In the genomic region with DNA sequence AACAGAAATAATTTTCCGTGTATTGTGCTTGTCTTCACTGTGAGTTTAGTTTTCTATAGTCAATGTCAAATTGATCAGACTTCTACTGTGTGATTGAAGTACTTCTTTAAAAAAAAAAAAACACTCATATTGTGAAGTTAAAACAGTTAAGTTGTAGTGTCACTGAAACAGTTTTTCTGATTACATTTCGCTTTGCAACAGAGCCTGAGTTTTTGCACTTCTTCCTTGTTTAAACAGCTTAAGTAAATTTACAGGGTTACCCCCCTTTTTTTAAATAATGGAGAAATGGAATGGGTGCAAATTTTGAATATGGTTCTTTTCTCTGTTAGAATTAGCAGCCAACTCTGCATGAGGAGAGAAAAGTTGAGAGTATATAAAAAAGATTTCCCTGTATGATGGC, we compare ENCODE assay signal across 1 cellular context.
TF ChIP-seq lines count a peak whose summit lies in the region.

No MANE protein-coding gene starts in this region.

TF ChIP-seq in HCT116, 20 proteins besides CTCF, POLR2A, EP300 and RAD21 (continued from another document):
- TF ChIP-seq, protein P1, sequence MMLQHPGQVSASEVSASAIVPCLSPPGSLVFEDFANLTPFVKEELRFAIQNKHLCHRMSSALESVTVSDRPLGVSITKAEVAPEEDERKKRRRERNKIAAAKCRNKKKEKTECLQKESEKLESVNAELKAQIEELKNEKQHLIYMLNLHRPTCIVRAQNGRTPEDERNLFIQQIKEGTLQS (IDR thresholded peaks at IDR 0.05): no peak
- TF ChIP-seq ELF1 (IDR thresholded peaks at IDR 0.05; ENCODE audit: borderline replicate concordance, low read depth) (no peak), EZH2 (IDR thresholded peaks at IDR 0.05) (no peak), ZFX (IDR thresholded peaks at IDR 0.05) (no peak), JUND (IDR thresholded peaks at IDR 0.05) (no peak), CBX3 (IDR thresholded peaks at IDR 0.05; ENCODE audit: low read depth) (no peak)
- TF ChIP-seq, protein P2, sequence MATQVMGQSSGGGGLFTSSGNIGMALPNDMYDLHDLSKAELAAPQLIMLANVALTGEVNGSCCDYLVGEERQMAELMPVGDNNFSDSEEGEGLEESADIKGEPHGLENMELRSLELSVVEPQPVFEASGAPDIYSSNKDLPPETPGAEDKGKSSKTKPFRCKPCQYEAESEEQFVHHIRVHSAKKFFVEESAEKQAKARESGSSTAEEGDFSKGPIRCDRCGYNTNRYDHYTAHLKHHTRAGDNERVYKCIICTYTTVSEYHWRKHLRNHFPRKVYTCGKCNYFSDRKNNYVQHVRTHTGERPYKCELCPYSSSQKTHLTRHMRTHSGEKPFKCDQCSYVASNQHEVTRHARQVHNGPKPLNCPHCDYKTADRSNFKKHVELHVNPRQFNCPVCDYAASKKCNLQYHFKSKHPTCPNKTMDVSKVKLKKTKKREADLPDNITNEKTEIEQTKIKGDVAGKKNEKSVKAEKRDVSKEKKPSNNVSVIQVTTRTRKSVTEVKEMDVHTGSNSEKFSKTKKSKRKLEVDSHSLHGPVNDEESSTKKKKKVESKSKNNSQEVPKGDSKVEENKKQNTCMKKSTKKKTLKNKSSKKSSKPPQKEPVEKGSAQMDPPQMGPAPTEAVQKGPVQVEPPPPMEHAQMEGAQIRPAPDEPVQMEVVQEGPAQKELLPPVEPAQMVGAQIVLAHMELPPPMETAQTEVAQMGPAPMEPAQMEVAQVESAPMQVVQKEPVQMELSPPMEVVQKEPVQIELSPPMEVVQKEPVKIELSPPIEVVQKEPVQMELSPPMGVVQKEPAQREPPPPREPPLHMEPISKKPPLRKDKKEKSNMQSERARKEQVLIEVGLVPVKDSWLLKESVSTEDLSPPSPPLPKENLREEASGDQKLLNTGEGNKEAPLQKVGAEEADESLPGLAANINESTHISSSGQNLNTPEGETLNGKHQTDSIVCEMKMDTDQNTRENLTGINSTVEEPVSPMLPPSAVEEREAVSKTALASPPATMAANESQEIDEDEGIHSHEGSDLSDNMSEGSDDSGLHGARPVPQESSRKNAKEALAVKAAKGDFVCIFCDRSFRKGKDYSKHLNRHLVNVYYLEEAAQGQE (IDR thresholded peaks at IDR 0.05; ENCODE audit: low read depth): no peak
